25 cellular contexts compared by ENCODE assay signal in genomic region chr2:188770296-188770695, GRCh38.
"Had no signal": no experiment of that assay in that cellular context is flagged by ENCODE, and none has a peak within 500 bp of the region (broad histone marks: within the 10 kb centered on the region; RNA-seq: fewer than 3 reads in every experiment).

No MANE protein-coding gene starts in this region.

- H3K27ac ChIP-seq: stomach, suprapubic skin, testis, thoracic aorta, tibial artery, tibial nerve, transverse colon, upper lobe of left lung, upper lobe of right lung, uterus, vagina had no signal

- ATAC-seq: stimulated activated effector memory CD8-positive, alpha-beta T cell treated with anti-CD3 and anti-CD28 coated beads, Interleukin-12 subunit alpha, Interleukin-12 subunit beta, amount 100 ng/mL, for 72 hours; stimulated activated memory B cell treated with anti-CD40 and anti-IgM and Interleukin-4, amounts not matched to agents 10 μg/mL and 1 μg/mL and 100 μg/mL, for 72 hours; stimulated activated naive B cell treated with anti-CD40 and anti-IgM and Interleukin-4, amounts not matched to agents 10 μg/mL and 1 μg/mL and 100 μg/mL, for 72 hours; stimulated activated naive CD8-positive, alpha-beta T cell treated with anti-CD3 and anti-CD28 coated beads, Interleukin-15, amount 100 ng/mL, for 72 hours; stimulated activated naive CD8-positive, alpha-beta T cell treated with anti-CD3 and anti-CD28 coated beads, Interleukin-15, Interleukin-2, amounts not matched to agents 100 U/mL and 50 U/mL, for 24 hours; upper lobe of right lung had no signal

- DNase-seq: stimulated activated CD4-positive, alpha-beta T cell treated with anti-CD3 and anti-CD28 coated beads, Interleukin-2, amount 100 ng/mL, for 48 hours; stimulated activated CD4-positive, alpha-beta T cell treated with anti-CD3 and anti-CD28 coated beads, Interleukin-4, amount 100 ng/mL, for 1 hour; stimulated activated CD4-positive, alpha-beta T cell treated with anti-CD3 and anti-CD28 coated beads, Interleukin-4, amount 100 ng/mL, for 24 hours; stimulated activated CD4-positive, alpha-beta T cell treated with anti-CD3 and anti-CD28 coated beads, Interleukin-4, amount 100 ng/mL, for 4 hours; stimulated activated CD8-positive, alpha-beta memory T cell treated with anti-CD3 and anti-CD28 coated beads, Interleukin-4, amount 100 ng/mL, for 48 hours; stimulated activated naive B cell treated with anti-CD40 and anti-IgM and Interleukin-4, amounts not matched to agents 10 μg/mL and 1 μg/mL and 100 μg/mL, for 72 hours; stimulated activated naive CD4-positive, alpha-beta T cell; stimulated activated naive CD4-positive, alpha-beta T cell treated with Interleukin-2 at 50 U/mL for 16 hours; stimulated activated naive CD8-positive, alpha-beta T cell treated with anti-CD3 and anti-CD28 coated beads, Interleukin-15, amount 100 ng/mL, for 72 hours; stimulated activated naive CD8-positive, alpha-beta T cell treated with anti-CD3 and anti-CD28 coated beads, Interleukin-15, Interleukin-2, amounts not matched to agents 100 U/mL and 50 U/mL, for 24 hours; stomach; substantia nigra; testis; tibial artery; transverse colon; trophoblast cell; upper lobe of left lung; upper lobe of right lung; uterus had no signal

- H3K27me3 ChIP-seq: stomach, suprapubic skin, testis, tibial artery, tibial nerve, transverse colon, upper lobe of left lung, upper lobe of right lung, uterus, vagina had no signal

- H3K4me3 ChIP-seq: stomach, suprapubic skin, testis, thoracic aorta, tibial artery, tibial nerve, transverse colon, upper lobe of left lung, upper lobe of right lung, uterus, vagina had no signal

- H3K4me1 ChIP-seq: stomach, suprapubic skin, testis, tibial artery, tibial nerve, transverse colon, upper lobe of left lung, upper lobe of right lung, uterus, vagina had no signal

- H3K36me3 ChIP-seq: stomach, suprapubic skin, thoracic aorta, tibial artery, tibial nerve, transverse colon, upper lobe of left lung, upper lobe of right lung, uterus, vagina had no signal

- H3K9me3 ChIP-seq: stomach, suprapubic skin, testis, thoracic aorta, tibial artery, tibial nerve, transverse colon, upper lobe of left lung, upper lobe of right lung, uterus, vagina had no signal
